ENCODE assay signal across 16 cellular contexts in genomic region chr10:103727546-103727963, GRCh38.
A peak's percentile ranks its signal among the peaks of the same experiment; 100 is the strongest.
DNase-seq lines count a peak whose midpoint lies in the region; ATAC-seq, FAIRE-seq and TF ChIP-seq lines count a peak whose summit lies in the region.
"Had no signal": no experiment of that assay in that cellular context is flagged by ENCODE, and none has a peak within 500 bp of the region (broad histone marks: within the 10 kb centered on the region; RNA-seq: fewer than 3 reads in every experiment).

No MANE protein-coding gene starts in this region.

- H3K27ac ChIP-seq in HepG2 (ENCODE audit: extremely low read length, insufficient read depth, low read length) (no peak overlapping the region), substantia nigra (ENCODE audit: low read depth, low read length, poor library complexity, severe bottlenecking) (peak overlapping the region; percentile 54)
- H3K27ac ChIP-seq: SJSA1 had no signal

- no peaks in the 10 kb centered on the region for H3K4me1 ChIP-seq in HepG2 (ENCODE audit: insufficient read depth, low read length)
- H3K4me1 ChIP-seq: SJSA1 had no signal

- no peak for TF ChIP-seq RAD21 in HepG2 (CRISPR knock-in tag; IDR thresholded peaks at IDR 0.05)

- FAIRE-seq in HepG2 (lab: Jason Lieb, UNC): no peak
- FAIRE-seq: colon, TTC549 had no signal

- H4K20me1 ChIP-seq in HepG2 (ENCODE audit: insufficient read depth, low read length): 0 out of 2 replicates have a peak, but pooled peaks cover 2% of the 10 kb centered on the region

- H3K36me3 ChIP-seq in HepG2 (replicated peaks in 1 of 2; ENCODE audit: control insufficient read depth in 1 of 2, insufficient read depth in 2 of 2, low read length in 2 of 2): peaks cover 36 to 81% of the 10 kb centered on the region in 2 experiments
- H3K36me3 ChIP-seq: SJSA1 had no signal

- DNase-seq in epidermal melanocyte (ENCODE audit: insufficient read length, low spot score) (peak; percentile 89), HepG2 (ENCODE audit: low spot score) (no peak), substantia nigra (lab: John Stamatoyannopoulos, UW) (peak in 45 of 49 donors; percentile 20 to 85 (median 60)), HuH-7.5 (ENCODE audit: low spot score) (no peak), GM19240 (ENCODE audit: insufficient read length, low spot score) (no peak), CD1c-positive myeloid dendritic cell (ENCODE audit: extremely low spot score) (no peak), NCI-H2107 treated with DMSO at 0.1 percent for 48 hours (lab: John Stamatoyannopoulos, UW; ENCODE audit: unreplicated experiment) (no peak)
- DNase-seq: activated CD4-positive, alpha-beta T cell treated with anti-CD3 and anti-CD28 coated beads, Interleukin-2, amount 50 U/mL, for 1 hour; CD4-positive, CD25-positive, alpha-beta regulatory T cell; erythroblast; NCI-H1048; stimulated activated naive B cell treated with anti-CD40 and anti-IgM and Interleukin-4, amounts not matched to agents 10 μg/mL and 1 μg/mL and 100 μg/mL, for 72 hours had no signal

- 99% methylated on average over 12 of the region's 14 CpGs for WGBS in HepG2 (ENCODE audit: low lambda C conversion rate)

- in situ Hi-C loops in HepG2 (cut with HindIII; ENCODE audit: extremely low pct_ligation_motif_present, low pct_unique_long_range_greater_than_20kb): no loop called here

- no peak overlapping the region for H3K9ac ChIP-seq in HepG2 (ENCODE audit: insufficient read depth, low read depth, low read length)

- no peak overlapping the region for H3K4me2 ChIP-seq in HepG2 (ENCODE audit: low read depth, low read length)

- no peak overlapping the region for H3K4me3 ChIP-seq in HepG2 (replicated peaks in 1 of 3; ENCODE audit: insufficient read depth in 1 of 3, low read depth in 2 of 3, low read length in 3 of 3)
- H3K4me3 ChIP-seq: SJSA1 had no signal

- POLR2A ChIA-PET in HepG2 (lab: Yijun Ruan, JAX): no interaction called here

- TF ChIP-seq POLR2A in HepG2 (IDR thresholded peaks at IDR 0.05; ENCODE audit: insufficient read depth in 1 of 2, low read depth in 2 of 2, low read length in 2 of 2): no peak

- H2AFZ ChIP-seq in HepG2 (ENCODE audit: low read length): no peak overlapping the region

- peak; percentile 34; the same call in 1 of the 3 replicates for ATAC-seq in SK-N-SH treated with all-trans-retinoic acid at 6 μM for 48 hours
- ATAC-seq in HepG2: no peak; the same call in 2 of the 3 replicates
- ATAC-seq: stimulated activated naive B cell treated with anti-CD40 and anti-IgM and Interleukin-4, amounts not matched to agents 10 μg/mL and 1 μg/mL and 100 μg/mL, for 72 hours had no signal

- CTCF ChIA-PET in HepG2 (lab: Yijun Ruan, JAX; ENCODE audit: low intra/inter-chr PET ratio, low total read pairs): no interaction called here

- H3K27me3 ChIP-seq in HepG2 (ENCODE audit: control insufficient read depth in 1 of 2, insufficient read depth in 2 of 2, low read length in 2 of 2): no peaks in the 10 kb centered on the region
- H3K27me3 ChIP-seq: SJSA1 had no signal

- TF ChIP-seq EP300 in HepG2 (IDR thresholded peaks at IDR 0.05; ENCODE audit: low read depth in 2 of 2, low read length in 2 of 2) (no peak), HepG2 (CRISPR knock-in tag; IDR thresholded peaks at IDR 0.05; ENCODE audit: borderline replicate concordance) (no peak)

- H3K79me2 ChIP-seq in HepG2 (ENCODE audit: insufficient read depth, low read length): no peaks in the 10 kb centered on the region

- H3K9me3 ChIP-seq in HepG2 (ENCODE audit: low read length): no peaks in the 10 kb centered on the region
- H3K9me3 ChIP-seq: SJSA1 had no signal

- intact Hi-C loops in HepG2 (cut with micrococcal nuclease; ENCODE audit: unreplicated experiment): no loop called here

- TF ChIP-seq CTCF in HepG2 (CRISPR knock-in tag; IDR thresholded peaks at IDR 0.05): no peak

- BruUV-seq in HepG2 (replicated peaks; lab: Mats Ljungman, UMichigan): no TSS peak

TF ChIP-seq in SK-N-SH treated with all-trans-retinoic acid at 6 μM for 48 hours, 23 proteins besides CTCF, POLR2A, EP300 and RAD21:
- TF ChIP-seq TCF4 (CRISPR knock-in tag; IDR thresholded peaks at IDR 0.05; ENCODE audit: borderline replicate concordance): no peak
- no peak for TF ChIP-seq BACH2 (CRISPR knock-in tag; IDR thresholded peaks at IDR 0.05; ENCODE audit: borderline replicate concordance)
- TF ChIP-seq ZFP3 (CRISPR knock-in tag; IDR thresholded peaks at IDR 0.05): no peak
- TF ChIP-seq ZNF8 (CRISPR knock-in tag; IDR thresholded peaks at IDR 0.05): no peak
- no peak for TF ChIP-seq ISL1 (CRISPR knock-in tag; IDR thresholded peaks at IDR 0.05)
- TF ChIP-seq TSHZ2 (CRISPR knock-in tag; IDR thresholded peaks at IDR 0.05): peak; percentile 53; the same call in 1 of the 2 replicates
- no peak for TF ChIP-seq OSR1 (CRISPR knock-in tag; IDR thresholded peaks at IDR 0.05)

TF ChIP-seq in HepG2, 621 proteins besides CTCF, POLR2A, EP300 and RAD21:
- TF ChIP-seq DPF2 (CRISPR knock-in tag; IDR thresholded peaks at IDR 0.05; ENCODE audit: borderline replicate concordance, low read depth) (no peak), ZNF605 (CRISPR knock-in tag; IDR thresholded peaks at IDR 0.05) (no peak), YEATS4 (CRISPR knock-in tag; IDR thresholded peaks at IDR 0.05; ENCODE audit: borderline replicate concordance) (no peak), E2F1 (CRISPR knock-in tag; IDR thresholded peaks at IDR 0.05) (no peak), AGO2 (optimal IDR thresholded peaks at IDR 0.05; ENCODE audit: low read depth, low read length) (peak; percentile 58)

Comparison
In these comparisons a context has a peak if more than half of its experiments do, and no peak if none do; other contexts are left out.
1. DNase-seq: peak in epidermal melanocyte (single experiment) and substantia nigra (45 of 49); none in HepG2 (single experiment), HuH-7.5 (single experiment), GM19240 (single experiment), CD1c-positive myeloid dendritic cell (single experiment) and NCI-H2107 treated with DMSO at 0.1 percent for 48 hours (single experiment).